In genomic region chr10:51462076-51462779, GRCh38 we compare ENCODE assay signal across 2 cellular contexts.
TF ChIP-seq lines count a peak whose summit lies in the region.

No MANE protein-coding gene starts in this region.

TF ChIP-seq in GM23338, 12 proteins besides CTCF, POLR2A, EP300 and RAD21 (continued from another document):
- TF ChIP-seq ZNF462 (CRISPR knock-in tag; IDR thresholded peaks at IDR 0.05), result no peak
- no peak for TF ChIP-seq ZNF114 (CRISPR knock-in tag; IDR thresholded peaks at IDR 0.05)
- no peak for TF ChIP-seq POLR2AphosphoS5 (IDR thresholded peaks at IDR 0.05; ENCODE audit: low read depth)
- TF ChIP-seq EZH2 (IDR thresholded peaks at IDR 0.05; ENCODE audit: low read depth, unreplicated experiment), result no peak
- no peak for TF ChIP-seq CREB1 (CRISPR knock-in tag; IDR thresholded peaks at IDR 0.05; ENCODE audit: low read depth)
- TF ChIP-seq EZH2phosphoT487 (IDR thresholded peaks at IDR 0.05; ENCODE audit: unreplicated experiment), result no peak
- TF ChIP-seq ETS1 (IDR thresholded peaks at IDR 0.05), result no peak
- no peak for TF ChIP-seq REST (IDR thresholded peaks at IDR 0.05; ENCODE audit: unreplicated experiment)
- no peak for TF ChIP-seq NANOG (IDR thresholded peaks at IDR 0.05; ENCODE audit: borderline replicate concordance)
- no peak for TF ChIP-seq STAT1 (IDR thresholded peaks at IDR 0.05; ENCODE audit: unreplicated experiment)

TF ChIP-seq in SK-N-SH treated with all-trans-retinoic acid at 6 μM for 48 hours, 23 proteins besides CTCF, POLR2A, EP300 and RAD21 (continued from another document):
- 0 out of 2 replicates have a peak, but pooled peaks have one; percentile 26 for TF ChIP-seq TSHZ2 (CRISPR knock-in tag; IDR thresholded peaks at IDR 0.05)
- no peak for TF ChIP-seq CSDC2 (CRISPR knock-in tag; IDR thresholded peaks at IDR 0.05)
- TF ChIP-seq POU6F1 (CRISPR knock-in tag; IDR thresholded peaks at IDR 0.05; ENCODE audit: borderline replicate concordance, low read depth), result no peak
TF ChIP-seq in SK-N-SH treated with all-trans-retinoic acid at 6 μM for 48 hours: peak in this region for 4.
